Comparison of ENCODE assay signal across 9 cellular contexts in genomic region chr7:87003872-87004798, GRCh38. TPM values are rescaled to one million over a fixed set of nuclear protein-coding genes. Genes with fewer than 3 reads are reported as not detected.
DNase-seq lines count a peak whose midpoint lies in the region; ATAC-seq and TF ChIP-seq lines count a peak whose summit lies in the region.
"Had no signal": no experiment of that assay in that cellular context is flagged by ENCODE, and none has a peak within 500 bp of the region (broad histone marks: within the 10 kb centered on the region; RNA-seq: fewer than 3 reads in every experiment).

No MANE protein-coding gene starts in this region.

- H3K36me3 Mint-ChIP-seq in neural progenitor cell: peaks cover 2% of the 10 kb centered on the region

- peaks cover 100% of the 10 kb centered on the region for H3K79me2 ChIP-seq in neural progenitor cell (ENCODE audit: low read depth)

- H3K9ac ChIP-seq in neural progenitor cell: no peak overlapping the region

- peak overlapping the region; percentile 57 for H3K27ac ChIP-seq in cingulate gyrus (ENCODE audit: low read depth, low read length)
- H3K27ac ChIP-seq in neural progenitor cell: no peak overlapping the region
- H3K27ac ChIP-seq: SJCRH30 had no signal

- H3K4me2 ChIP-seq in neural progenitor cell: peak overlapping the region; percentile 28

- no peaks in the 10 kb centered on the region for H3K9me3 ChIP-seq in neural progenitor cell (ENCODE audit: low read depth)
- H3K9me3 ChIP-seq: SJCRH30 had no signal

- H4K20me1 ChIP-seq in neural progenitor cell (ENCODE audit: low read depth): peaks cover 99% of the 10 kb centered on the region

- H3K9me3 Mint-ChIP-seq in neural progenitor cell: no peaks in the 10 kb centered on the region

- no peak overlapping the region for H2AFZ ChIP-seq in neural progenitor cell (replicated peaks)

- H3K36me3 ChIP-seq in neural progenitor cell: no peaks in the 10 kb centered on the region
- H3K36me3 ChIP-seq: SJCRH30 had no signal

- DNase-seq in NCI-H1417 treated with DMSO at 0.1 percent for 48 hours (lab: John Stamatoyannopoulos, UW) (peak; percentile 52), neural progenitor cell (ENCODE audit: low spot score) (no peak), NCI-H226 (no peak), DMS79 treated with DMSO at 0.1 percent for 48 hours (lab: John Stamatoyannopoulos, UW) (no peak)
- DNase-seq: SJCRH30 had no signal

- H3F3A ChIP-seq in neural progenitor cell (ENCODE audit: low read depth): no peaks in the 10 kb centered on the region

- H3K27me3 Mint-ChIP-seq in neural progenitor cell (ENCODE audit: insufficient read depth, low read depth): no peaks in the 10 kb centered on the region

- peaks cover 25% of the 10 kb centered on the region for H3K4me1 ChIP-seq in neural progenitor cell
- H3K4me1 ChIP-seq: SJCRH30 had no signal

- H3K27ac Mint-ChIP-seq in neural progenitor cell: peak overlapping the region; percentile 34

- H3K4me1 Mint-ChIP-seq in neural progenitor cell: peaks cover 23% of the 10 kb centered on the region

- ATAC-seq in GM19455 (IDR thresholded peaks at IDR 0.05; ENCODE audit: unreplicated experiment) (peak; percentile 60), GM21786 (IDR thresholded peaks at IDR 0.05; ENCODE audit: unreplicated experiment) (no peak), GM19452 (IDR thresholded peaks at IDR 0.05; ENCODE audit: unreplicated experiment) (no peak)

- no peak overlapping the region for H3K4me3 ChIP-seq in neural progenitor cell
- H3K4me3 ChIP-seq: SJCRH30 had no signal

- H3K4me3 Mint-ChIP-seq in neural progenitor cell: no peak overlapping the region

- H3K27me3 ChIP-seq in neural progenitor cell: no peaks in the 10 kb centered on the region
- H3K27me3 ChIP-seq: SJCRH30 had no signal

- TF ChIP-seq CTCF in neural progenitor cell (IDR thresholded peaks at IDR 0.05): no peak

RNA-seq across cellular contexts. Expression of gene ELAPOR2, which starts 55.3 kb away (rescaled TPM):
- total RNA-seq in neural progenitor cell (ENCODE audit: low replicate concordance): 80.2 and 80.4 TPM in 2 replicates
